In genomic region chrX:79146552-79147390, GRCh38 we compare ENCODE assay signal across 11 cellular contexts. TPM values are rescaled to one million over a fixed set of nuclear protein-coding genes. Genes with fewer than 3 reads are reported as not detected.
A peak's percentile ranks its signal among the peaks of the same experiment; 100 is the strongest.
DNase-seq lines count a peak whose midpoint lies in the region; ATAC-seq, FAIRE-seq and TF ChIP-seq lines count a peak whose summit lies in the region.
"Had no signal": no experiment of that assay in that cellular context is flagged by ENCODE, and none has a peak within 500 bp of the region (broad histone marks: within the 10 kb centered on the region; RNA-seq: fewer than 3 reads in every experiment).

No MANE protein-coding gene starts in this region.

- H3K27me3 ChIP-seq in tibial nerve: no peaks in the 10 kb centered on the region

- peak overlapping the region; percentile 84 to 97 (median 87) for H3K4me3 Mint-ChIP-seq in immature natural killer cell

- TF ChIP-seq POLR2A in GM12891 (IDR thresholded peaks at IDR 0.05; ENCODE audit: low read depth, low read length): no peak
- TF ChIP-seq POLR2A in tibial nerve (IDR thresholded peaks at IDR 0.05): no peak

- FAIRE-seq in GM12891 (lab: Jason Lieb, UNC): peak; percentile 89
- FAIRE-seq: TTC549 had no signal

- peak overlapping the region; percentile 74 to 94 (median 89) for H3K27ac Mint-ChIP-seq in immature natural killer cell

- no peaks in the 10 kb centered on the region for H3K36me3 ChIP-seq in tibial nerve

- 66 to 73% methylated on average over 4 of the region's 4 CpGs for WGBS in tibial nerve, 2 donors

- DNase-seq in GM12891 (ENCODE audit: insufficient read length, low spot score) (no peak), NAMALWA (ENCODE audit: low spot score) (peak; percentile 45), immature natural killer cell (no peak), tibial nerve (ENCODE audit: low spot score in 2 of 2) (no peak), SKM-1 (lab: John Stamatoyannopoulos, UW; ENCODE audit: unreplicated experiment) (no peak), cerebellum (ENCODE audit: low spot score) (no peak), NCI-H1694 treated with DMSO at 0.1 percent for 48 hours (lab: John Stamatoyannopoulos, UW) (no peak)
- DNase-seq: HCEC 1CT; stimulated activated CD4-positive, alpha-beta T cell treated with anti-CD3 and anti-CD28 coated beads, Interleukin-4, amount 100 ng/mL, for 4 hours had no signal

- TF ChIP-seq EP300 in tibial nerve (IDR thresholded peaks at IDR 0.05): no peak

- H3K4me1 Mint-ChIP-seq in immature natural killer cell: peaks cover 46 to 66% of the 10 kb centered on the region in 2 donors

- H3K4me3 ChIP-seq in tibial nerve: peak overlapping the region in 1 of 4 donors; percentile 5

- ATAC-seq in GM19463 (IDR thresholded peaks at IDR 0.05; ENCODE audit: unreplicated experiment): peak; percentile 28

- H3K9me3 ChIP-seq in tibial nerve: no peaks in the 10 kb centered on the region

- H3K4me1 ChIP-seq in tibial nerve: no peaks in the 10 kb centered on the region

- no peak for TF ChIP-seq CTCF in tibial nerve (IDR thresholded peaks at IDR 0.05)

- H3K27me3 Mint-ChIP-seq in immature natural killer cell (ENCODE audit: low read depth in 3 of 3): peaks cover 0 to 7% (median 3%) of the 10 kb centered on the region in 3 donors

- no peaks in the 10 kb centered on the region for H3K9me3 Mint-ChIP-seq in immature natural killer cell

- no peaks in the 10 kb centered on the region for H3K36me3 Mint-ChIP-seq in immature natural killer cell

- H3K27ac ChIP-seq in tibial nerve: no peak overlapping the region

TF ChIP-seq in GM12891, 5 proteins besides CTCF, POLR2A, EP300 and RAD21:
- no peak for TF ChIP-seq POLR2AphosphoS5 (IDR thresholded peaks at IDR 0.05; ENCODE audit: low read depth, low read length)
- TF ChIP-seq POU2F2 (IDR thresholded peaks at IDR 0.05; ENCODE audit: low read depth, low read length): no peak
- no peak for TF ChIP-seq PAX5 (IDR thresholded peaks at IDR 0.05; ENCODE audit: insufficient read depth, low read length, severe bottlenecking)
- TF ChIP-seq TAF1 (IDR thresholded peaks at IDR 0.05; ENCODE audit: low read depth, low read length): no peak
- no peak for TF ChIP-seq SPI1 (IDR thresholded peaks at IDR 0.05; ENCODE audit: low read depth, low read length)

RNA-seq across cellular contexts. Expression of gene GPR174, which starts 2.3 kb away (rescaled TPM):
- 1.1 TPM for polyA plus RNA-seq in GM12891 (2012; ENCODE audit: low read depth, missing spikeins)
- 1 to 10 TPM; 3.9 to 9.0 (median 5.0) TPM for polyA plus RNA-seq in immature natural killer cell
- total RNA-seq in tibial nerve (1 to 10 TPM in 1 of 4 donors, under 1 TPM in 2, not detected in 1; 0.21 to 2.9 (median 0.90) TPM), cerebellum (0.09 TPM)
